In genomic region chr6:4322846-4323309, GRCh38 we compare ENCODE assay signal across 1 cellular context.
TF ChIP-seq lines count a peak whose summit lies in the region.

No MANE protein-coding gene starts in this region.

TF ChIP-seq in K562, 482 proteins besides CTCF, POLR2A, EP300 and RAD21 (continued from another document and continues in another):
- TF ChIP-seq PCBP1 (IDR thresholded peaks at IDR 0.05; ENCODE audit: low read depth, low read length, poor library complexity, severe bottlenecking) (no peak), ZKSCAN8 (CRISPR knock-in tag; IDR thresholded peaks at IDR 0.05) (peak; percentile 51; the same call in 1 of the 2 replicates), HLTF (IDR thresholded peaks at IDR 0.05) (no peak), COPS2 (conservative IDR thresholded peaks at IDR 0.05) (no peak), ZNF589 (CRISPR knock-in tag; IDR thresholded peaks at IDR 0.05; ENCODE audit: low read depth) (peak; percentile 87), ZBTB40 (IDR thresholded peaks at IDR 0.05) (0 out of 2 replicates have a peak, but pooled peaks have one; percentile 24), ZBTB40 (CRISPR knock-in tag; IDR thresholded peaks at IDR 0.05) (no peak), CTBP1 (IDR thresholded peaks at IDR 0.05; ENCODE audit: borderline replicate concordance) (peak; percentile 62; the same call in 1 of the 2 replicates), MBD1 (CRISPR knock-in tag; IDR thresholded peaks at IDR 0.05) (no peak), ARNT (IDR thresholded peaks at IDR 0.05) (peak in 1 of 2 experiments; percentile 71; a peak in 1 of 4 replicates), GATA2 (CRISPR knock-in tag; IDR thresholded peaks at IDR 0.05) (peak; percentile 69; the same call in 1 of the 2 replicates), HDAC2 (IDR thresholded peaks at IDR 0.05) (peak; percentile 87), SMARCE1 (IDR thresholded peaks at IDR 0.05) (peak; percentile 45; the same call in 1 of the 2 replicates), CBFA2T2 (conservative IDR thresholded peaks at IDR 0.05) (peak; percentile 31; the same call in 1 of the 2 replicates), SRSF3 (IDR thresholded peaks at IDR 0.05; ENCODE audit: insufficient read depth, low read length) (no peak), MYBL2 (IDR thresholded peaks at IDR 0.05; ENCODE audit: low read depth) (no peak), MYBL2 (CRISPR knock-in tag; IDR thresholded peaks at IDR 0.05; ENCODE audit: borderline replicate concordance) (no peak), KAT7 (CRISPR knock-in tag; IDR thresholded peaks at IDR 0.05; ENCODE audit: borderline replicate concordance) (no peak), JUN (IDR thresholded peaks at IDR 0.05; ENCODE audit: borderline replicate concordance, low read depth, low read length) (peak; percentile 83), JUN (CRISPR knock-in tag; IDR thresholded peaks at IDR 0.05; ENCODE audit: borderline replicate concordance) (no peak), ZNF133 (CRISPR knock-in tag; IDR thresholded peaks at IDR 0.05) (no peak), ZFP36 (IDR thresholded peaks at IDR 0.05; ENCODE audit: low read depth, low read length, partially characterized antibody) (peak; percentile 61), LEF1 (IDR thresholded peaks at IDR 0.05) (peak; percentile 81; the same call in 1 of the 2 replicates), BCOR (IDR thresholded peaks at IDR 0.05) (peak; percentile 26; the same call in 1 of the 2 replicates), ZNF197 (CRISPR knock-in tag; IDR thresholded peaks at IDR 0.05; ENCODE audit: low read depth) (peak; percentile 79), FOSL1 (tag; conservative IDR thresholded peaks at IDR 0.05) (peak; percentile 68), ZNF77 (CRISPR knock-in tag; IDR thresholded peaks at IDR 0.05) (no peak), ZNF395 (CRISPR knock-in tag; IDR thresholded peaks at IDR 0.05) (peak; percentile 50; the same call in 1 of the 2 replicates), ZNF431 (CRISPR knock-in tag; IDR thresholded peaks at IDR 0.05) (no peak), RBM25 (IDR thresholded peaks at IDR 0.05; ENCODE audit: low read depth, low read length, severe bottlenecking) (peak; percentile 64), BHLHE40 (IDR thresholded peaks at IDR 0.05; ENCODE audit: low read length) (no peak), JUND (IDR thresholded peaks at IDR 0.05; ENCODE audit: borderline replicate concordance, low read depth, low read length) (peak; percentile 95), JUND (tag; IDR thresholded peaks at IDR 0.05; ENCODE audit: borderline replicate concordance, low read depth, low read length) (peak; percentile 94; the same call in 2 of the 3 replicates), AFF1 (IDR thresholded peaks at IDR 0.05; ENCODE audit: low read depth in 1 of 2, partially characterized antibody in 2 of 2) (peak in 1 of 2 experiments; percentile 53), CEBPB (tag; IDR thresholded peaks at IDR 0.05) (peak; percentile 81), IFI16 (CRISPR knock-in tag; IDR thresholded peaks at IDR 0.05) (no peak), GABPA (tag; conservative IDR thresholded peaks at IDR 0.05; ENCODE audit: low read depth) (0 out of 2 replicates have a peak, but pooled peaks have one; percentile 27), ZNF263 (CRISPR knock-in tag; IDR thresholded peaks at IDR 0.05; ENCODE audit: borderline replicate concordance) (peak; percentile 5; the same call in 1 of the 2 replicates), CHAMP1 (IDR thresholded peaks at IDR 0.05) (0 out of 2 replicates have a peak, but pooled peaks have one; percentile 28), ATF7 (IDR thresholded peaks at IDR 0.05) (peak; percentile 98)
- TF ChIP-seq, protein P1, sequence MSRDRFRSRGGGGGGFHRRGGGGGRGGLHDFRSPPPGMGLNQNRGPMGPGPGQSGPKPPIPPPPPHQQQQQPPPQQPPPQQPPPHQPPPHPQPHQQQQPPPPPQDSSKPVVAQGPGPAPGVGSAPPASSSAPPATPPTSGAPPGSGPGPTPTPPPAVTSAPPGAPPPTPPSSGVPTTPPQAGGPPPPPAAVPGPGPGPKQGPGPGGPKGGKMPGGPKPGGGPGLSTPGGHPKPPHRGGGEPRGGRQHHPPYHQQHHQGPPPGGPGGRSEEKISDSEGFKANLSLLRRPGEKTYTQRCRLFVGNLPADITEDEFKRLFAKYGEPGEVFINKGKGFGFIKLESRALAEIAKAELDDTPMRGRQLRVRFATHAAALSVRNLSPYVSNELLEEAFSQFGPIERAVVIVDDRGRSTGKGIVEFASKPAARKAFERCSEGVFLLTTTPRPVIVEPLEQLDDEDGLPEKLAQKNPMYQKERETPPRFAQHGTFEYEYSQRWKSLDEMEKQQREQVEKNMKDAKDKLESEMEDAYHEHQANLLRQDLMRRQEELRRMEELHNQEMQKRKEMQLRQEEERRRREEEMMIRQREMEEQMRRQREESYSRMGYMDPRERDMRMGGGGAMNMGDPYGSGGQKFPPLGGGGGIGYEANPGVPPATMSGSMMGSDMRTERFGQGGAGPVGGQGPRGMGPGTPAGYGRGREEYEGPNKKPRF (IDR thresholded peaks at IDR 0.05; ENCODE audit: low read depth, low read length): no peak
